In genomic region chr1:221435510-221435909, GRCh38 we compare ENCODE assay signal across 8 cellular contexts.
DNase-seq lines count a peak whose midpoint lies in the region; ATAC-seq and TF ChIP-seq lines count a peak whose summit lies in the region.

No MANE protein-coding gene starts in this region.

- H3K36me3 Mint-ChIP-seq in activated CD4-positive, alpha-beta memory T cell treated with anti-CD3 and anti-CD28 coated beads, Interleukin-2, amount 10 ng/mL, durations not matched to agents 7 days and 5 days (ENCODE audit: low read depth) = no peaks in the 10 kb centered on the region

- H3K27ac Mint-ChIP-seq in activated CD4-positive, alpha-beta memory T cell treated with anti-CD3 and anti-CD28 coated beads, Interleukin-2, amount 10 ng/mL, durations not matched to agents 7 days and 5 days = no peak overlapping the region

- DNase-seq in CD1c-positive myeloid dendritic cell (ENCODE audit: extremely low spot score) = peak; percentile 64
- peak; percentile 73 for DNase-seq in NOMO-1 treated with DMSO at 0.1 percent for 48 hours (lab: John Stamatoyannopoulos, UW; ENCODE audit: unreplicated experiment)
- DNase-seq in mammary epithelial cell = peak; percentile 37
- DNase-seq in kidney tubule cell (ENCODE audit: low spot score) = peak; percentile 66
- no peak for DNase-seq in HuH-7.5 (ENCODE audit: low spot score)
- no peak for DNase-seq in activated CD4-positive, alpha-beta memory T cell treated with anti-CD3 and anti-CD28 coated beads, Interleukin-2, amount 10 ng/mL, durations not matched to agents 7 days and 5 days

- H3K9ac ChIP-seq in mammary epithelial cell (ENCODE audit: insufficient read depth, low read length) = no peak overlapping the region

- dilution Hi-C loops in mammary epithelial cell (cut with HindIII; ENCODE audit: low sequenced_read_pairs) = loop anchor here (5.0 kb wide), 1 partner anchor 173 kb away; no protein-coding TSS in a partner anchor

- H3K4me3 Mint-ChIP-seq in activated CD4-positive, alpha-beta memory T cell treated with anti-CD3 and anti-CD28 coated beads, Interleukin-2, amount 10 ng/mL, durations not matched to agents 7 days and 5 days = no peak overlapping the region

- H3K4me3 ChIP-seq in mammary epithelial cell (replicated peaks in 1 of 3; ENCODE audit: insufficient read depth in 1 of 3, low read depth in 2 of 3, low read length in 3 of 3) = no peak overlapping the region

- no peaks in the 10 kb centered on the region for H4K20me1 ChIP-seq in mammary epithelial cell (ENCODE audit: insufficient read depth, low read length)

- ATAC-seq in GM19023 (IDR thresholded peaks at IDR 0.05; ENCODE audit: unreplicated experiment) = peak; percentile 55
- peak; percentile 43 for ATAC-seq in HG03442 (IDR thresholded peaks at IDR 0.05; ENCODE audit: unreplicated experiment)

- peak; percentile 87 to 96 for TF ChIP-seq CTCF in mammary epithelial cell (conservative IDR thresholded peaks at IDR 0.05 in 1 of 2, IDR thresholded peaks at IDR 0.05 in 1 of 2; ENCODE audit: extremely low read depth in 1 of 2, insufficient read depth in 1 of 2, low read depth in 1 of 2, low read length in 2 of 2)

- in situ Hi-C loops in mammary epithelial cell (cut with MboI; ENCODE audit: low sequenced_read_pairs in 2 of 2) = loop anchor here (10.0 to 25.0 kb wide), 2 partner anchors 171 to 548 kb away; partner anchors contain the start of gene HLX (in 1 of the 2)

- intact Hi-C loops in mammary epithelial cell (cut with micrococcal nuclease) = loop anchor here (1.0 to 10.0 kb wide), 4 partner anchors 172 to 561 kb away; no protein-coding TSS in a partner anchor

- H3K9me3 ChIP-seq in mammary epithelial cell (replicated peaks; ENCODE audit: insufficient read depth, low read length) = no peaks in the 10 kb centered on the region

- no peaks in the 10 kb centered on the region for H3K79me2 ChIP-seq in mammary epithelial cell (ENCODE audit: insufficient read depth, low read length)

- no TSS peak for BruUV-seq in mammary epithelial cell (replicated peaks; lab: Mats Ljungman, UMichigan)

- H3K36me3 ChIP-seq in mammary epithelial cell (ENCODE audit: insufficient read depth, low read length) = no peaks in the 10 kb centered on the region

- no peaks in the 10 kb centered on the region for H3K27me3 ChIP-seq in mammary epithelial cell (ENCODE audit: insufficient read depth, low read length)

- H3K4me1 Mint-ChIP-seq in activated CD4-positive, alpha-beta memory T cell treated with anti-CD3 and anti-CD28 coated beads, Interleukin-2, amount 10 ng/mL, durations not matched to agents 7 days and 5 days = peaks cover 32% of the 10 kb centered on the region

- H3K4me2 ChIP-seq in mammary epithelial cell (ENCODE audit: insufficient read depth, low read depth, low read length) = no peak overlapping the region

- no peaks in the 10 kb centered on the region for H3K9me3 Mint-ChIP-seq in activated CD4-positive, alpha-beta memory T cell treated with anti-CD3 and anti-CD28 coated beads, Interleukin-2, amount 10 ng/mL, durations not matched to agents 7 days and 5 days

- H3K27me3 Mint-ChIP-seq in activated CD4-positive, alpha-beta memory T cell treated with anti-CD3 and anti-CD28 coated beads, Interleukin-2, amount 10 ng/mL, durations not matched to agents 7 days and 5 days = no peaks in the 10 kb centered on the region

- CTCF ChIA-PET in mammary epithelial cell (lab: Charles Lee; ENCODE audit: low non-redundant PET) = interaction anchor here (2.8 kb wide), 1 partner anchor 172 kb away, joined by 42 read pairs; no protein-coding TSS in a partner anchor
- CTCF ChIA-PET in activated CD4-positive, alpha-beta memory T cell treated with anti-CD3 and anti-CD28 coated beads, Interleukin-2, amount 10 ng/mL, durations not matched to agents 7 days and 5 days (lab: Charles Lee) = interaction anchor here (0.8 to 3.1 kb wide), 15 partner anchors 11 to 625 kb away, joined by 3 to 30 read pairs (median 3); partner anchors contain the start of gene DUSP10

- H3K27ac ChIP-seq in mammary epithelial cell (ENCODE audit: insufficient read depth, low read depth, low read length) = no peak overlapping the region

- H2AFZ ChIP-seq in mammary epithelial cell (ENCODE audit: low read depth, low read length) = peak overlapping the region; percentile 43

- POLR2A ChIA-PET in activated CD4-positive, alpha-beta memory T cell treated with anti-CD3 and anti-CD28 coated beads, Interleukin-2, amount 10 ng/mL, durations not matched to agents 7 days and 5 days (lab: Charles Lee) = interaction anchor here (1.2 kb wide), 1 partner anchor 172 kb away, joined by 4 read pairs; no protein-coding TSS in a partner anchor

- H3K4me1 ChIP-seq in mammary epithelial cell (ENCODE audit: insufficient read depth, low read length) = peaks cover 19% of the 10 kb centered on the region

Comparison
In these comparisons a context has a peak if more than half of its experiments do, and no peak if none do; other contexts are left out.
1. DNase-seq: peak in CD1c-positive myeloid dendritic cell (single experiment), NOMO-1 treated with DMSO at 0.1 percent for 48 hours (single experiment), mammary epithelial cell (single experiment) and kidney tubule cell (single experiment); none in HuH-7.5 (single experiment) and activated CD4-positive, alpha-beta memory T cell treated with anti-CD3 and anti-CD28 coated beads, Interleukin-2, amount 10 ng/mL, durations not matched to agents 7 days and 5 days (single experiment).